9 cellular contexts compared by ENCODE assay signal in the genomic region with DNA sequence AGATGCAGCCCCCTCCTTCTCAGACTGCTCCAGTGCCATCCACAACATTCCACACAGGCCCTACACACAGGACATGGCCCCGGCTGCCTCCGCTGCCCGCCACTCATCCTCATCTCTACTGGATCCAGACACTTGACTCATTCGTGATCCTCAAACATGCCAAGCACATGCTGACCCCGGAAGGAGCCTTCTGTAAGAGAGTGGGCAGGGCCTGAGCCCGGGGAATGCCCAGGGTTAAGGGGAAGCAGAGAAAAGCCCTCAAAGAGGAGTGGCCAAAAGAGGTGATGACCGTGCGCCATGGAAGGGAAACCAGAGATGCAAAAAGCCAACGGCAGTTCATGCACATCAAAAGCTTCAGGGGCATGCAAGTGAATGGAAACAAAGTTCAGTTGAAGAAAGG. TPM values are rescaled to one million over a fixed set of nuclear protein-coding genes. Genes with fewer than 3 reads are reported as not detected.
DNase-seq lines count a peak whose midpoint lies in the region; ATAC-seq and TF ChIP-seq lines count a peak whose summit lies in the region.
"Had no signal": no experiment of that assay in that cellular context is flagged by ENCODE, and none has a peak within 500 bp of the region (broad histone marks: within the 10 kb centered on the region; RNA-seq: fewer than 3 reads in every experiment).

No MANE protein-coding gene starts in this region.

- no peaks in the 10 kb centered on the region for H3K36me3 ChIP-seq in thoracic aorta
- H3K36me3 ChIP-seq in breast epithelium = no peaks in the 10 kb centered on the region

- TF ChIP-seq POLR2A in breast epithelium (IDR thresholded peaks at IDR 0.05) = no peak

- intact Hi-C loops in breast epithelium (cut with DNase I; ENCODE audit: low total_unique reads) = no loop called here

- H3K27ac Mint-ChIP-seq in activated naive CD8-positive, alpha-beta T cell treated with anti-CD3 and anti-CD28 coated beads, Interleukin-2, amount 50 U/mL, for 24 hours = peak overlapping the region; percentile 96

- CTCF ChIA-PET in HEK293T (lab: Yijun Ruan, JAX) = no interaction called here

- peak overlapping the region; percentile 76 for H3K4me3 Mint-ChIP-seq in activated naive CD8-positive, alpha-beta T cell treated with anti-CD3 and anti-CD28 coated beads, Interleukin-2, amount 50 U/mL, for 24 hours

- peaks cover 81% of the 10 kb centered on the region for H3K36me3 Mint-ChIP-seq in activated naive CD8-positive, alpha-beta T cell treated with anti-CD3 and anti-CD28 coated beads, Interleukin-2, amount 50 U/mL, for 24 hours (ENCODE audit: low read depth)

- ATAC-seq in HG03442 (IDR thresholded peaks at IDR 0.05; ENCODE audit: unreplicated experiment) (peak; percentile 87), thoracic aorta (ENCODE audit: insufficient number of reproducible peaks, low FRiP score, low read depth) (no peak)
- peak; percentile 81 for ATAC-seq in activated naive CD8-positive, alpha-beta T cell treated with anti-CD3 and anti-CD28 coated beads, Interleukin-2, amount 50 U/mL, for 24 hours
- ATAC-seq: A549 had no signal

- H3K9me3 ChIP-seq in thoracic aorta (peaks cover 5% of the 10 kb centered on the region), breast epithelium (peaks cover 11 to 13% of the 10 kb centered on the region in 2 donors)

- DNase-seq in activated effector memory CD4-positive, alpha-beta T cell treated with anti-CD3 and anti-CD28 coated beads, Interleukin-2, amount 50 U/mL, for 16 hours = peak; percentile 78
- DNase-seq in activated effector memory CD4-positive, alpha-beta T cell treated with Interleukin-2 at 50 U/mL for 16 hours = no peak
- DNase-seq in activated naive CD8-positive, alpha-beta T cell treated with anti-CD3 and anti-CD28 coated beads, Interleukin-2, amount 50 U/mL, for 24 hours = peak; percentile 58
- DNase-seq in thoracic aorta (ENCODE audit: low spot score) (no peak), HEK293T (ENCODE audit: extremely low spot score) (no peak), coronary artery (ENCODE audit: low spot score) (no peak), breast epithelium (ENCODE audit: low spot score in 2 of 2) (no peak)

- peaks cover 60% of the 10 kb centered on the region for H3K4me1 Mint-ChIP-seq in activated naive CD8-positive, alpha-beta T cell treated with anti-CD3 and anti-CD28 coated beads, Interleukin-2, amount 50 U/mL, for 24 hours

- H3K27me3 ChIP-seq in thoracic aorta (replicated peaks; ENCODE audit: insufficient read depth) (no peaks in the 10 kb centered on the region), breast epithelium (no peaks in the 10 kb centered on the region)

- H3K4me3 ChIP-seq in thoracic aorta = no peak overlapping the region
- H3K4me3 ChIP-seq in coronary artery = no peak overlapping the region
- H3K4me3 ChIP-seq in breast epithelium = no peak overlapping the region
- H3K4me3 ChIP-seq: A549 had no signal

- TF ChIP-seq CTCF in thoracic aorta (IDR thresholded peaks at IDR 0.05) = no peak
- no peak for TF ChIP-seq CTCF in coronary artery (IDR thresholded peaks at IDR 0.05)
- no peak for TF ChIP-seq CTCF in breast epithelium (IDR thresholded peaks at IDR 0.05)

- peaks cover 4% of the 10 kb centered on the region for H3K9me3 Mint-ChIP-seq in activated naive CD8-positive, alpha-beta T cell treated with anti-CD3 and anti-CD28 coated beads, Interleukin-2, amount 50 U/mL, for 24 hours

- H3K4me1 ChIP-seq in thoracic aorta (ENCODE audit: control insufficient read depth in 1 of 2, low read depth in 2 of 2) (peaks cover 51 to 70% of the 10 kb centered on the region in 2 donors), breast epithelium (no peaks in the 10 kb centered on the region)
- H3K4me1 ChIP-seq: A549 had no signal

- POLR2A ChIA-PET in HEK293T (lab: Yijun Ruan, JAX) = interaction anchor here (0.9 kb wide), 1 partner anchor 9 kb away, joined by 3 read pairs; no protein-coding TSS in a partner anchor

- H3K27ac ChIP-seq in thoracic aorta = peak overlapping the region; percentile 85 to 88
- H3K27ac ChIP-seq in coronary artery = no peak overlapping the region
- H3K27ac ChIP-seq in breast epithelium = no peak overlapping the region
- H3K27ac ChIP-seq: A549 had no signal

- H3K27me3 Mint-ChIP-seq in activated naive CD8-positive, alpha-beta T cell treated with anti-CD3 and anti-CD28 coated beads, Interleukin-2, amount 50 U/mL, for 24 hours = no peaks in the 10 kb centered on the region

TF ChIP-seq in HEK293T, 16 proteins besides CTCF, POLR2A, EP300 and RAD21:
- TF ChIP-seq BHLHE40 (IDR thresholded peaks at IDR 0.05; ENCODE audit: borderline replicate concordance) (no peak), FOXK2 (IDR thresholded peaks at IDR 0.05) (no peak), ZNF384 (IDR thresholded peaks at IDR 0.05) (no peak), SP1 (IDR thresholded peaks at IDR 0.05) (no peak), LEF1 (IDR thresholded peaks at IDR 0.05; ENCODE audit: borderline replicate concordance) (no peak), FOXA1 (IDR thresholded peaks at IDR 0.05) (no peak), ARNT (IDR thresholded peaks at IDR 0.05) (no peak), CTBP1 (IDR thresholded peaks at IDR 0.05; ENCODE audit: borderline replicate concordance) (no peak), TARDBP (IDR thresholded peaks at IDR 0.05) (no peak)
- TF ChIP-seq, protein P1, sequence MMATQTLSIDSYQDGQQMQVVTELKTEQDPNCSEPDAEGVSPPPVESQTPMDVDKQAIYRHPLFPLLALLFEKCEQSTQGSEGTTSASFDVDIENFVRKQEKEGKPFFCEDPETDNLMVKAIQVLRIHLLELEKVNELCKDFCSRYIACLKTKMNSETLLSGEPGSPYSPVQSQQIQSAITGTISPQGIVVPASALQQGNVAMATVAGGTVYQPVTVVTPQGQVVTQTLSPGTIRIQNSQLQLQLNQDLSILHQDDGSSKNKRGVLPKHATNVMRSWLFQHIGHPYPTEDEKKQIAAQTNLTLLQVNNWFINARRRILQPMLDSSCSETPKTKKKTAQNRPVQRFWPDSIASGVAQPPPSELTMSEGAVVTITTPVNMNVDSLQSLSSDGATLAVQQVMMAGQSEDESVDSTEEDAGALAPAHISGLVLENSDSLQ (IDR thresholded peaks at IDR 0.05) = no peak

RNA-seq across cellular contexts. Expression of gene RFTN1, which starts 46.1 kb away (rescaled TPM):
- 100 to 1,000 TPM in 1 of 2 donors, 10 to 100 TPM in 1; 69.7 to 108 TPM for total RNA-seq in thoracic aorta
- total RNA-seq in breast epithelium = 100 to 1,000 TPM in 1 of 3 donors, 10 to 100 TPM in 2; 13.9 to 108 (median 29.5) TPM

Comparison
In these comparisons a context has a peak if more than half of its experiments do, and no peak if none do; other contexts are left out.
1. DNase-seq: peak in activated effector memory CD4-positive, alpha-beta T cell treated with anti-CD3 and anti-CD28 coated beads, Interleukin-2, amount 50 U/mL, for 16 hours (single experiment) and activated naive CD8-positive, alpha-beta T cell treated with anti-CD3 and anti-CD28 coated beads, Interleukin-2, amount 50 U/mL, for 24 hours (single experiment); none in activated effector memory CD4-positive, alpha-beta T cell treated with Interleukin-2 at 50 U/mL for 16 hours (single experiment), thoracic aorta (single experiment), HEK293T (single experiment), coronary artery (single experiment) and breast epithelium (0 of 2).
2. H3K27ac ChIP-seq: peak in thoracic aorta (2 of 2); none in coronary artery (0 of 2) and breast epithelium (0 of 2).